ENCODE assay signal across 38 cellular contexts in genomic region chr10:95188593-95188992, GRCh38. TPM values are rescaled to one million over a fixed set of nuclear protein-coding genes. Genes with fewer than 3 reads are reported as not detected.
"Had no signal": no experiment of that assay in that cellular context is flagged by ENCODE, and none has a peak within 500 bp of the region (broad histone marks: within the 10 kb centered on the region; RNA-seq: fewer than 3 reads in every experiment).

No MANE protein-coding gene starts in this region.

- DNase-seq: activated B cell treated with CpG ODN at 0.5 μM for 24 hours; activated CD4-positive, alpha-beta memory T cell treated with anti-CD3 and anti-CD28 coated beads for 36 hours; activated CD4-positive, alpha-beta T cell treated with anti-CD3 and anti-CD28 coated beads for 36 hours; activated CD4-positive, alpha-beta T cell treated with anti-CD3 and anti-CD28 coated beads, Interleukin-2, amount 10 ng/mL, durations not matched to agents 24 days and 14 days; activated CD4-positive, CD25-positive, alpha-beta regulatory T cell treated with anti-CD3 and anti-CD28 coated beads, Interleukin-2, amount 50 U/mL, for 72 hours; activated CD8-positive, alpha-beta memory T cell treated with anti-CD3 and anti-CD28 coated beads, Interleukin-2, amount 10 ng/mL, durations not matched to agents 7 days and 5 days; activated CD8-positive, alpha-beta memory T cell treated with anti-CD3 and anti-CD28 coated beads, Interleukin-2, amount 50 U/mL, for 4 hours; activated CD8-positive, alpha-beta T cell treated with anti-CD3 and anti-CD28 coated beads, Interleukin-2, amount 10 ng/mL, durations not matched to agents 7 days and 5 days; activated effector memory CD4-positive, alpha-beta T cell treated with anti-CD3 and anti-CD28 coated beads, Interleukin-2, amount 50 U/mL, for 16 hours; activated naive CD4-positive, alpha-beta T cell treated with anti-CD3 and anti-CD28 coated beads for 36 hours; activated naive CD8-positive, alpha-beta T cell treated with anti-CD3 and anti-CD28 coated beads for 36 hours; activated naive CD8-positive, alpha-beta T cell treated with anti-CD3 and anti-CD28 coated beads, Interleukin-2, amount 50 U/mL, for 24 hours; activated T-cell treated with anti-CD3 and anti-CD28 coated beads, Interleukin-2, amount 50 U/mL, for 1 hour; activated T-cell treated with anti-CD3 and anti-CD28 coated beads, Interleukin-2, amount 50 U/mL, for 48 hours; adrenal gland; amygdala; aorta; central memory CD4-positive, alpha-beta T cell; cerebellar nuclear complex; colonic mucosa; effector CD8-positive, alpha-beta T cell; esophagus squamous epithelium; foreskin melanocyte; T-helper 1 cell; T-helper 17 cell; T1000; WERI-Rb-1 had no signal

- H3K4me3 ChIP-seq: adrenal gland, breast epithelium, cardiac muscle cell, colonic mucosa, esophagus squamous epithelium had no signal

- FAIRE-seq: endothelial cell of umbilical vein had no signal

- H3K9me3 ChIP-seq: adrenal gland, breast epithelium, colonic mucosa, esophagus squamous epithelium had no signal

- H3K36me3 ChIP-seq: adrenal gland, breast epithelium, cardiac muscle cell, colonic mucosa, esophagus squamous epithelium, WERI-Rb-1 had no signal

- H3K4me1 ChIP-seq: adrenal gland, breast epithelium, colonic mucosa had no signal

- ATAC-seq: activated CD4-positive, alpha-beta T cell treated with anti-CD3 and anti-CD28 coated beads for 36 hours; activated CD8-positive, alpha-beta memory T cell treated with anti-CD3 and anti-CD28 coated beads, Interleukin-2, amount 10 ng/mL, durations not matched to agents 7 days and 5 days; activated CD8-positive, alpha-beta T cell treated with anti-CD3 and anti-CD28 coated beads, Interleukin-2, amount 10 ng/mL, durations not matched to agents 7 days and 5 days; activated naive CD8-positive, alpha-beta T cell treated with anti-CD3 and anti-CD28 coated beads, Interleukin-2, amount 50 U/mL, for 24 hours; T-helper 17 cell had no signal

- H3K27ac ChIP-seq: adrenal gland, breast epithelium, cardiac muscle cell, colonic mucosa, epithelial cell of prostate, esophagus squamous epithelium, WERI-Rb-1 had no signal

- H3K27me3 ChIP-seq: adrenal gland, breast epithelium, cardiac muscle cell, colonic mucosa, esophagus squamous epithelium had no signal

RNA-seq across cellular contexts. Expression of gene ACSM6, which starts 5.4 kb away (rescaled TPM):
- total RNA-seq: activated B cell treated with CpG ODN at 0.5 μM for 24 hours; activated CD4-positive, alpha-beta memory T cell treated with anti-CD3 and anti-CD28 coated beads for 36 hours; activated CD4-positive, alpha-beta T cell treated with anti-CD3 and anti-CD28 coated beads for 36 hours; activated CD4-positive, alpha-beta T cell treated with anti-CD3 and anti-CD28 coated beads, Interleukin-2, amount 10 ng/mL, durations not matched to agents 24 days and 14 days; activated CD8-positive, alpha-beta memory T cell treated with anti-CD3 and anti-CD28 coated beads for 36 hours; activated CD8-positive, alpha-beta memory T cell treated with anti-CD3 and anti-CD28 coated beads, Interleukin-2, amount 10 ng/mL, durations not matched to agents 7 days and 5 days; activated CD8-positive, alpha-beta T cell treated with anti-CD3 and anti-CD28 coated beads, Interleukin-2, amount 10 ng/mL, durations not matched to agents 7 days and 5 days; activated naive CD4-positive, alpha-beta T cell treated with anti-CD3 and anti-CD28 coated beads for 36 hours; activated naive CD8-positive, alpha-beta T cell treated with anti-CD3 and anti-CD28 coated beads for 36 hours; activated T-helper 1 cell treated with anti-CD3 and anti-CD28 coated beads, Interleukin-12 subunit alpha, Interleukin-12 subunit beta, Interleukin-2, Interleukin-4 antibody, amounts not matched to agents 30 ng/mL and 10 ng/mL and 1 ng/mL, durations not matched to agents 14 hours and 24 hours and 36 hours; activated T-helper 2 cell treated with anti-CD3 and anti-CD28 coated beads, Interferon-gamma antibody, Interleukin-2, Interleukin-4, amounts not matched to agents 10 μg/mL and 5 μg/mL and 100 μg/mL, durations not matched to agents 14 hours and 24 hours and 36 hours; adrenal gland; cardiac muscle cell; colonic mucosa; dermis microvascular lymphatic vessel endothelial cell; endothelial cell of umbilical vein; esophagus squamous epithelium; fibroblast of lung; fibroblast of villous mesenchyme; T-helper 17 cell had no signal
- polyA plus RNA-seq: adrenal gland, aorta, endothelial cell of umbilical vein, esophagus, fibroblast of lung had no signal
